8 cellular contexts compared by ENCODE assay signal in genomic region chr12:104381721-104382480, GRCh38.
DNase-seq lines count a peak whose midpoint lies in the region; ATAC-seq and TF ChIP-seq lines count a peak whose summit lies in the region.

No MANE protein-coding gene starts in this region.

- no peaks in the 10 kb centered on the region for H3K36me3 ChIP-seq in kidney epithelial cell (ENCODE audit: control insufficient read depth, insufficient read depth, low read length)

- H3K27me3 ChIP-seq in kidney epithelial cell (ENCODE audit: control insufficient read depth, insufficient read depth, low read length) = no peaks in the 10 kb centered on the region

- DNase-seq in DMS153 (lab: John Stamatoyannopoulos, UW) (peak; percentile 51), NCI-H2227 treated with DMSO at 0.1 percent for 48 hours (lab: John Stamatoyannopoulos, UW) (peak; percentile 81), cardiac fibroblast (ENCODE audit: low read depth in 2 of 2) (peak; percentile 89), kidney epithelial cell (ENCODE audit: low read depth) (peak; percentile 23)
- peak; percentile 57 to 70 (median 64) for DNase-seq in activated CD4-positive, CD25-positive, alpha-beta regulatory T cell (lab: John Stamatoyannopoulos, UW)
- DNase-seq in stimulated activated CD4-positive, alpha-beta T cell treated with anti-CD3 and anti-CD28 coated beads, Interleukin-1b, Interleukin-23, amount 100 ng/mL, for 4 hours (ENCODE audit: low read depth in 2 of 2) = peak; percentile 63 to 87

- H3K4me3 ChIP-seq in cardiac fibroblast (replicated peaks in 1 of 2; ENCODE audit: low read depth in 2 of 2, low read length in 2 of 2) = no peak overlapping the region
- no peak overlapping the region for H3K4me3 ChIP-seq in kidney epithelial cell (ENCODE audit: low read depth, low read length)

- ATAC-seq in HG02588 (IDR thresholded peaks at IDR 0.05; ENCODE audit: unreplicated experiment) (peak; percentile 62), GM19023 (IDR thresholded peaks at IDR 0.05; ENCODE audit: unreplicated experiment) (no peak)

- peak; percentile 95 for TF ChIP-seq CTCF in cardiac fibroblast (IDR thresholded peaks at IDR 0.05; ENCODE audit: low read depth, low read length)
- peak; percentile 90 for TF ChIP-seq CTCF in kidney epithelial cell (IDR thresholded peaks at IDR 0.05; ENCODE audit: insufficient read depth, low read length, poor library complexity, severe bottlenecking)

Comparison
In these comparisons a context has a peak if more than half of its experiments do, and no peak if none do; other contexts are left out.
1. DNase-seq: peak in every context shown above with its lines; median percentile 89 in cardiac fibroblast; 81 in NCI-H2227 treated with DMSO at 0.1 percent for 48 hours; 75 in stimulated activated CD4-positive, alpha-beta T cell treated with anti-CD3 and anti-CD28 coated beads, Interleukin-1b, Interleukin-23, amount 100 ng/mL, for 4 hours; 64 in activated CD4-positive, CD25-positive, alpha-beta regulatory T cell; 51 in DMS153; 23 in kidney epithelial cell.